ENCODE assay signal across 11 cellular contexts in genomic region chr17:37741334-37742113, GRCh38. TPM values are rescaled to one million over a fixed set of nuclear protein-coding genes. Genes with fewer than 3 reads are reported as not detected.
DNase-seq lines count a peak whose midpoint lies in the region; ATAC-seq and TF ChIP-seq lines count a peak whose summit lies in the region.
"Had no signal": no experiment of that assay in that cellular context is flagged by ENCODE, and none has a peak within 500 bp of the region (broad histone marks: within the 10 kb centered on the region; RNA-seq: fewer than 3 reads in every experiment).

No MANE protein-coding gene starts in this region.

- intact Hi-C loops in OCI-LY7 (cut with micrococcal nuclease; ENCODE audit: unreplicated experiment) = no loop called here

- no TSS peak for BruUV-seq in OCI-LY7 (replicated peaks; lab: Mats Ljungman, UMichigan)

- no peak for ATAC-seq in GM18858 (IDR thresholded peaks at IDR 0.05; ENCODE audit: unreplicated experiment)
- ATAC-seq: left ventricle myocardium superior had no signal

- no peak overlapping the region for H2AFZ ChIP-seq in Karpas-422 (ENCODE audit: low read length)
- no peak overlapping the region for H2AFZ ChIP-seq in OCI-LY7 (ENCODE audit: low read length)

- H3K4me1 ChIP-seq in HEK293 (ENCODE audit: control insufficient read depth, insufficient read depth, low read length) = no peaks in the 10 kb centered on the region
- peaks cover 0 to 14% of the 10 kb centered on the region in 2 donors for H3K4me1 ChIP-seq in duodenal mucosa (ENCODE audit: control insufficient read depth in 1 of 2, insufficient read depth in 2 of 2, low read length in 2 of 2)
- peaks cover 0 to 42% of the 10 kb centered on the region in 2 donors for H3K4me1 ChIP-seq in muscle layer of duodenum (ENCODE audit: control insufficient read depth in 1 of 2, insufficient read depth in 2 of 2, low read length in 2 of 2)
- peaks cover 14% of the 10 kb centered on the region for H3K4me1 ChIP-seq in Karpas-422 (ENCODE audit: low read length)
- H3K4me1 ChIP-seq in OCI-LY7 (ENCODE audit: insufficient read depth, low read length, poor library complexity, severe bottlenecking) = no peaks in the 10 kb centered on the region

- POLR2A ChIA-PET in HEK293 (lab: Yijun Ruan, JAX) (no interaction called here), OCI-LY7 (lab: Charles Lee) (no interaction called here), HEK293T (lab: Yijun Ruan, JAX) (no interaction called here)

- TF ChIP-seq CTCF in AG10803 (conservative IDR thresholded peaks at IDR 0.05; ENCODE audit: low read length) (no peak), HEK293 (tag by site-specific recombination; IDR thresholded peaks at IDR 0.05) (no peak), OCI-LY7 (conservative IDR thresholded peaks at IDR 0.05; ENCODE audit: low read length) (no peak)

- H3K4me3 ChIP-seq in AG10803 (ENCODE audit: low read length) = peak overlapping the region; percentile 45
- H3K4me3 ChIP-seq in HEK293 (ENCODE audit: low read depth, low read length) = peak overlapping the region; percentile 60
- H3K4me3 ChIP-seq in duodenal mucosa (ENCODE audit: low read depth in 1 of 2, low read length in 2 of 2) = peak overlapping the region; percentile 71 to 82
- H3K4me3 ChIP-seq in muscle layer of duodenum (ENCODE audit: low read depth in 1 of 2, low read length in 2 of 2) = peak overlapping the region; percentile 46 to 52
- no peak overlapping the region for H3K4me3 ChIP-seq in Karpas-422 (ENCODE audit: low read length)
- no peak overlapping the region for H3K4me3 ChIP-seq in OCI-LY7 (ENCODE audit: low read depth, low read length, poor library complexity, severe bottlenecking)

- H3K79me2 ChIP-seq in Karpas-422 (ENCODE audit: low read length) (no peaks in the 10 kb centered on the region), OCI-LY7 (ENCODE audit: insufficient read depth, low read depth, low read length) (no peaks in the 10 kb centered on the region)

- H3K4me2 ChIP-seq in Karpas-422 (ENCODE audit: low read depth, low read length, poor library complexity, severe bottlenecking) = no peak overlapping the region
- H3K4me2 ChIP-seq in OCI-LY7 (ENCODE audit: low read length) = no peak overlapping the region

- H3K9ac ChIP-seq in duodenal mucosa (ENCODE audit: low read depth in 1 of 2, low read length in 2 of 2) (peak overlapping the region; percentile 70 to 76), Karpas-422 (ENCODE audit: low read length) (no peak overlapping the region)

- H3K27ac ChIP-seq in HEK293 (ENCODE audit: extremely low read depth, low read depth, low read length) (no peak overlapping the region), duodenal mucosa (ENCODE audit: low read depth, low read length) (peak overlapping the region; percentile 72), muscle layer of duodenum (ENCODE audit: low read length) (peak overlapping the region; percentile 83), Karpas-422 (ENCODE audit: low read length) (no peak overlapping the region), OCI-LY7 (ENCODE audit: low read depth, low read length, poor library complexity, severe bottlenecking) (no peak overlapping the region)

- DNase-seq in AG10803 (ENCODE audit: low read depth) (no peak), Karpas-422 (no peak), OCI-LY7 (ENCODE audit: low spot score) (no peak), HEK293T (ENCODE audit: extremely low spot score) (no peak)
- DNase-seq: aorta, left ventricle myocardium superior had no signal

- CTCF ChIA-PET in HEK293 (lab: Yijun Ruan, JAX) (interaction anchor here (0.6 to 1.3 kb wide), 2 partner anchors 29 to 78 kb away, joined by 3 to 4 read pairs; no protein-coding TSS in a partner anchor), OCI-LY7 (lab: Charles Lee; ENCODE audit: unreplicated experiment) (no interaction called here), HEK293T (lab: Yijun Ruan, JAX) (no interaction called here)

- no peaks in the 10 kb centered on the region for H3K36me3 ChIP-seq in HEK293 (ENCODE audit: control insufficient read depth in 2 of 2, insufficient read depth in 1 of 2, low read length in 2 of 2)
- peaks cover 5 to 6% of the 10 kb centered on the region in 2 donors for H3K36me3 ChIP-seq in duodenal mucosa (ENCODE audit: control insufficient read depth in 1 of 2, insufficient read depth in 2 of 2, low read length in 2 of 2)
- H3K36me3 ChIP-seq in muscle layer of duodenum (ENCODE audit: control insufficient read depth in 1 of 2, insufficient read depth in 2 of 2, low read length in 2 of 2) = no peaks in the 10 kb centered on the region
- no peaks in the 10 kb centered on the region for H3K36me3 ChIP-seq in Karpas-422 (ENCODE audit: insufficient read depth, low read length)
- no peaks in the 10 kb centered on the region for H3K36me3 ChIP-seq in OCI-LY7 (ENCODE audit: insufficient read depth, low read length)

- H3K9me3 ChIP-seq in HEK293 (ENCODE audit: control insufficient read depth, insufficient read depth, low read depth, low read length) (no peaks in the 10 kb centered on the region), duodenal mucosa (ENCODE audit: control insufficient read depth in 1 of 2, low read length in 2 of 2) (no peaks in the 10 kb centered on the region), muscle layer of duodenum (ENCODE audit: control insufficient read depth in 1 of 2, low read length in 2 of 2) (no peaks in the 10 kb centered on the region), Karpas-422 (ENCODE audit: low read length) (no peaks in the 10 kb centered on the region), OCI-LY7 (ENCODE audit: low read length) (no peaks in the 10 kb centered on the region)

- H3K9me2 ChIP-seq in Karpas-422 (replicated peaks; ENCODE audit: insufficient read depth, low read length) (no peaks in the 10 kb centered on the region), OCI-LY7 (ENCODE audit: insufficient read depth, low read length) (no peaks in the 10 kb centered on the region)

- no peaks in the 10 kb centered on the region for H4K20me1 ChIP-seq in Karpas-422 (ENCODE audit: insufficient read depth, low read depth, low read length)
- no peaks in the 10 kb centered on the region for H4K20me1 ChIP-seq in OCI-LY7 (ENCODE audit: insufficient read depth, low read length)

- H3K27me3 ChIP-seq in duodenal mucosa (ENCODE audit: control insufficient read depth in 1 of 2, insufficient read depth in 2 of 2, low read length in 2 of 2) (peaks cover 30 to 36% of the 10 kb centered on the region in 2 donors), muscle layer of duodenum (ENCODE audit: low read depth, low read length) (peaks cover 59% of the 10 kb centered on the region), Karpas-422 (ENCODE audit: low read length) (no peaks in the 10 kb centered on the region)

TF ChIP-seq in HEK293, 187 proteins besides CTCF, POLR2A, EP300 and RAD21 (continues in another document):
- TF ChIP-seq EGR2 (tag by site-specific recombination; IDR thresholded peaks at IDR 0.05; ENCODE audit: low read depth) = no peak
- TF ChIP-seq ZNF792 (tag by site-specific recombination; IDR thresholded peaks at IDR 0.05) = no peak
- TF ChIP-seq ZNF394 (tag by site-specific recombination; IDR thresholded peaks at IDR 0.05; ENCODE audit: borderline replicate concordance) = no peak
- TF ChIP-seq ZFP37 (tag by site-specific recombination; IDR thresholded peaks at IDR 0.05) = no peak
- TF ChIP-seq ZNF211 (tag by site-specific recombination; IDR thresholded peaks at IDR 0.05; ENCODE audit: low read depth) = no peak
- TF ChIP-seq ZNF132 (tag by site-specific recombination; IDR thresholded peaks at IDR 0.05; ENCODE audit: borderline replicate concordance) = no peak
- TF ChIP-seq ZXDB (tag by site-specific recombination; IDR thresholded peaks at IDR 0.05) = no peak
- TF ChIP-seq AEBP2 (tag by site-specific recombination; IDR thresholded peaks at IDR 0.05; ENCODE audit: borderline replicate concordance) = no peak
- TF ChIP-seq SETDB1 (IDR thresholded peaks at IDR 0.05; ENCODE audit: insufficient read length, low read length) = no peak

TF ChIP-seq in HEK293T, 16 proteins besides CTCF, POLR2A, EP300 and RAD21:
- TF ChIP-seq TARDBP (IDR thresholded peaks at IDR 0.05) (no peak), FOXM1 (IDR thresholded peaks at IDR 0.05; ENCODE audit: borderline replicate concordance) (no peak), ARNT (IDR thresholded peaks at IDR 0.05) (no peak), FOXK2 (IDR thresholded peaks at IDR 0.05) (no peak), L3MBTL2 (conservative IDR thresholded peaks at IDR 0.05) (no peak), SUZ12 (IDR thresholded peaks at IDR 0.05) (no peak), HDGF (IDR thresholded peaks at IDR 0.05; ENCODE audit: borderline replicate concordance) (no peak), NFRKB (IDR thresholded peaks at IDR 0.05) (no peak), FOXA1 (IDR thresholded peaks at IDR 0.05) (no peak), LEF1 (IDR thresholded peaks at IDR 0.05; ENCODE audit: borderline replicate concordance) (no peak), PKNOX1 (IDR thresholded peaks at IDR 0.05) (no peak), CTBP1 (IDR thresholded peaks at IDR 0.05; ENCODE audit: borderline replicate concordance) (no peak), BHLHE40 (IDR thresholded peaks at IDR 0.05; ENCODE audit: borderline replicate concordance) (no peak), ZNF384 (IDR thresholded peaks at IDR 0.05) (no peak), SP1 (IDR thresholded peaks at IDR 0.05) (no peak), ELF4 (IDR thresholded peaks at IDR 0.05) (no peak)

RNA-seq across cellular contexts. Expression of gene HNF1B, which starts 3.3 kb away (rescaled TPM):
- not detected in 2 replicates for total RNA-seq in Karpas-422 (2014; rRNA removed; shearing (Covaris generic); ENCODE audit: low replicate concordance)
- total RNA-seq in OCI-LY7 (2014; rRNA removed; shearing (Covaris generic)) = not detected in 2 replicates
- not detected in 2 replicates for total RNA-seq in OCI-LY7 (2022)
- total RNA-seq: aorta, left ventricle myocardium superior, M059J had no signal

Comparison
In these comparisons a context has a peak if more than half of its experiments do, and no peak if none do; other contexts are left out.
1. H3K4me3 ChIP-seq: peak in AG10803 (single experiment), HEK293 (single experiment), duodenal mucosa (2 of 2) and muscle layer of duodenum (2 of 2); none in Karpas-422 (single experiment) and OCI-LY7 (single experiment).
2. H3K27ac ChIP-seq: peak in duodenal mucosa (single experiment) and muscle layer of duodenum (single experiment); none in HEK293 (single experiment), Karpas-422 (single experiment) and OCI-LY7 (single experiment).